8 cellular contexts compared by ENCODE assay signal in genomic region chr16:87854053-87854906, GRCh38. TPM values are rescaled to one million over a fixed set of nuclear protein-coding genes. Genes with fewer than 3 reads are reported as not detected.
DNase-seq lines count a peak whose midpoint lies in the region; ATAC-seq and TF ChIP-seq lines count a peak whose summit lies in the region.

No MANE protein-coding gene starts in this region.

- H3K4me1 ChIP-seq in SK-N-SH (ENCODE audit: control insufficient read depth in 1 of 2, insufficient read depth in 2 of 2, low read depth in 1 of 2, low read length in 1 of 2): peaks cover 20 to 64% of the 10 kb centered on the region in 2 experiments

- peaks cover 18% of the 10 kb centered on the region; the same call in 1 of the 2 replicates for H4K20me1 ChIP-seq in SK-N-SH (ENCODE audit: insufficient read depth)

- WGBS in SK-N-SH (ENCODE audit: low lambda C conversion rate): 23% methylated on average over 13 of the region's 21 CpGs

- H3K36me3 Mint-ChIP-seq in stimulated activated effector memory CD8-positive, alpha-beta T cell treated with anti-CD3 and anti-CD28 coated beads, Interleukin-12 subunit alpha, Interleukin-12 subunit beta, amount 100 ng/mL, for 72 hours: peaks cover 100% of the 10 kb centered on the region

- H3K4me1 Mint-ChIP-seq in stimulated activated effector memory CD8-positive, alpha-beta T cell treated with anti-CD3 and anti-CD28 coated beads, Interleukin-12 subunit alpha, Interleukin-12 subunit beta, amount 100 ng/mL, for 72 hours: peaks cover 84% of the 10 kb centered on the region

- no peaks in the 10 kb centered on the region for H3K9me3 ChIP-seq in SK-N-SH

- 0 out of 2 replicates have a peak overlapping the region, but pooled peaks have one; percentile 6 for H3K9ac ChIP-seq in SK-N-SH

- peak overlapping the region; percentile 6; the same call in 1 of the 2 replicates for H3K4me2 ChIP-seq in SK-N-SH

- peaks cover 3 to 15% of the 10 kb centered on the region in 2 experiments for H3K36me3 ChIP-seq in SK-N-SH (replicated peaks in 1 of 2; ENCODE audit: control insufficient read depth in 1 of 2, insufficient read depth in 2 of 2, low read length in 1 of 2)

- TF ChIP-seq RAD21 in SK-N-SH (IDR thresholded peaks at IDR 0.05; ENCODE audit: low read length): no peak

- peaks cover 3% of the 10 kb centered on the region for H3F3A ChIP-seq in SK-N-SH (replicated peaks; ENCODE audit: insufficient read depth)

- H3K79me2 ChIP-seq in SK-N-SH (ENCODE audit: insufficient read depth): peaks cover 5% of the 10 kb centered on the region; the same call in 1 of the 2 replicates

- DNase-seq in DMS 273 (lab: John Stamatoyannopoulos, UW; ENCODE audit: unreplicated experiment) (peak; percentile 66), DMS 273 treated with DMSO at 0.1 percent for 48 hours (lab: John Stamatoyannopoulos, UW) (no peak), SK-N-SH (peak; percentile 67), epithelial cell of esophagus (ENCODE audit: low read depth) (peak; percentile 48), H4 (ENCODE audit: low spot score) (no peak), NCI-H2171 (lab: John Stamatoyannopoulos, UW) (no peak), COR-L47 (lab: John Stamatoyannopoulos, UW) (no peak)
- peak in 1 of 2 donors; percentile 72 for DNase-seq in stimulated activated effector memory CD8-positive, alpha-beta T cell treated with anti-CD3 and anti-CD28 coated beads, Interleukin-12 subunit alpha, Interleukin-12 subunit beta, amount 100 ng/mL, for 72 hours (ENCODE audit: low spot score in 2 of 2)

- peak; percentile 27 for ATAC-seq in stimulated activated effector memory CD8-positive, alpha-beta T cell treated with anti-CD3 and anti-CD28 coated beads, Interleukin-12 subunit alpha, Interleukin-12 subunit beta, amount 100 ng/mL, for 72 hours

- no peak for TF ChIP-seq EP300 in SK-N-SH (IDR thresholded peaks at IDR 0.05; ENCODE audit: borderline replicate concordance in 1 of 2, low read depth in 1 of 2, low read length in 1 of 2)

- peak overlapping the region; percentile 97 for H3K27ac Mint-ChIP-seq in stimulated activated effector memory CD8-positive, alpha-beta T cell treated with anti-CD3 and anti-CD28 coated beads, Interleukin-12 subunit alpha, Interleukin-12 subunit beta, amount 100 ng/mL, for 72 hours

- POLR2A ChIA-PET in SK-N-SH (lab: Yijun Ruan, JAX): interaction anchor here (1.0 to 2.0 kb wide), 3 partner anchors 15 to 47 kb away, joined by 3 to 6 read pairs (median 5); partner anchors contain the start of gene SLC7A5

- H2AFZ ChIP-seq in SK-N-SH (ENCODE audit: low read depth): no peak overlapping the region

- no peaks in the 10 kb centered on the region for H3K9me3 Mint-ChIP-seq in stimulated activated effector memory CD8-positive, alpha-beta T cell treated with anti-CD3 and anti-CD28 coated beads, Interleukin-12 subunit alpha, Interleukin-12 subunit beta, amount 100 ng/mL, for 72 hours

- H3K4me3 ChIP-seq in SK-N-SH (ENCODE audit: low read depth in 2 of 2, low read length in 1 of 2) (no peak overlapping the region; a peak in 1 of 4 replicates), epithelial cell of esophagus (ENCODE audit: low read length) (no peak overlapping the region)

- no peaks in the 10 kb centered on the region for H3K27me3 ChIP-seq in SK-N-SH (ENCODE audit: insufficient read depth)

- H3K9me2 ChIP-seq in SK-N-SH: no peaks in the 10 kb centered on the region

- peak overlapping the region; percentile 85 to 94; a peak in 3 of 4 replicates for H3K27ac ChIP-seq in SK-N-SH (ENCODE audit: low read depth in 2 of 2, low read length in 1 of 2)

- no peak for TF ChIP-seq CTCF in SK-N-SH (IDR thresholded peaks at IDR 0.05)
- no peak for TF ChIP-seq CTCF in epithelial cell of esophagus (IDR thresholded peaks at IDR 0.05; ENCODE audit: insufficient read depth, low read depth, low read length, missing control alignments)

- peak overlapping the region; percentile 99 for H3K4me3 Mint-ChIP-seq in stimulated activated effector memory CD8-positive, alpha-beta T cell treated with anti-CD3 and anti-CD28 coated beads, Interleukin-12 subunit alpha, Interleukin-12 subunit beta, amount 100 ng/mL, for 72 hours

- CTCF ChIA-PET in SK-N-SH (lab: Yijun Ruan, JAX): interaction anchor here (0.8 to 10.5 kb wide), 7 partner anchors 8 to 75 kb away, joined by 3 to 207 read pairs (median 11); partner anchors contain the start of gene SLC7A5

TF ChIP-seq in SK-N-SH, 30 proteins besides CTCF, POLR2A, EP300 and RAD21:
- TF ChIP-seq USF2 (IDR thresholded peaks at IDR 0.05; ENCODE audit: borderline replicate concordance, low read depth, low read length) (no peak), TCF12 (IDR thresholded peaks at IDR 0.05) (0 out of 2 replicates have a peak, but pooled peaks have one; percentile 21), GATA2 (CRISPR knock-in tag; IDR thresholded peaks at IDR 0.05) (peak; percentile 36; the same call in 1 of the 2 replicates), RFX5 (IDR thresholded peaks at IDR 0.05; ENCODE audit: low read length) (no peak)
- TF ChIP-seq, protein P1, sequence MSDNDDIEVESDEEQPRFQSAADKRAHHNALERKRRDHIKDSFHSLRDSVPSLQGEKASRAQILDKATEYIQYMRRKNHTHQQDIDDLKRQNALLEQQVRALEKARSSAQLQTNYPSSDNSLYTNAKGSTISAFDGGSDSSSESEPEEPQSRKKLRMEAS (IDR thresholded peaks at IDR 0.05; ENCODE audit: low read depth): no peak
- TF ChIP-seq, protein P2, sequence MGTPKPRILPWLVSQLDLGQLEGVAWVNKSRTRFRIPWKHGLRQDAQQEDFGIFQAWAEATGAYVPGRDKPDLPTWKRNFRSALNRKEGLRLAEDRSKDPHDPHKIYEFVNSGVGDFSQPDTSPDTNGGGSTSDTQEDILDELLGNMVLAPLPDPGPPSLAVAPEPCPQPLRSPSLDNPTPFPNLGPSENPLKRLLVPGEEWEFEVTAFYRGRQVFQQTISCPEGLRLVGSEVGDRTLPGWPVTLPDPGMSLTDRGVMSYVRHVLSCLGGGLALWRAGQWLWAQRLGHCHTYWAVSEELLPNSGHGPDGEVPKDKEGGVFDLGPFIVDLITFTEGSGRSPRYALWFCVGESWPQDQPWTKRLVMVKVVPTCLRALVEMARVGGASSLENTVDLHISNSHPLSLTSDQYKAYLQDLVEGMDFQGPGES (IDR thresholded peaks at IDR 0.05; ENCODE audit: low read depth, low read length): no peak
TF ChIP-seq in SK-N-SH: peak in this region for 2.

RNA-seq across cellular contexts. Expression of gene SLC7A5, which starts 15.0 kb away (rescaled TPM):
- 7.7 and 15.1 TPM in 2 replicates for polyA plus RNA-seq in SK-N-SH (2012; rRNA removed)
- 9.3 and 12.5 TPM in 2 replicates for polyA plus RNA-seq in SK-N-SH (2012; cell fraction: cytosol; rRNA removed)
- polyA plus RNA-seq in SK-N-SH (2012; cell fraction: nucleus; rRNA removed): 16.9 and 26.8 TPM in 2 replicates
- total RNA-seq in H4 (2014; rRNA removed; shearing (Covaris generic)): 143 and 153 TPM in 2 replicates

Comparison
In these comparisons a context has a peak if more than half of its experiments do, and no peak if none do; other contexts are left out.
1. DNase-seq: peak in DMS 273 (single experiment), SK-N-SH (single experiment) and epithelial cell of esophagus (single experiment); none in DMS 273 treated with DMSO at 0.1 percent for 48 hours (single experiment), H4 (single experiment), NCI-H2171 (single experiment) and COR-L47 (single experiment).